In the genomic region with DNA sequence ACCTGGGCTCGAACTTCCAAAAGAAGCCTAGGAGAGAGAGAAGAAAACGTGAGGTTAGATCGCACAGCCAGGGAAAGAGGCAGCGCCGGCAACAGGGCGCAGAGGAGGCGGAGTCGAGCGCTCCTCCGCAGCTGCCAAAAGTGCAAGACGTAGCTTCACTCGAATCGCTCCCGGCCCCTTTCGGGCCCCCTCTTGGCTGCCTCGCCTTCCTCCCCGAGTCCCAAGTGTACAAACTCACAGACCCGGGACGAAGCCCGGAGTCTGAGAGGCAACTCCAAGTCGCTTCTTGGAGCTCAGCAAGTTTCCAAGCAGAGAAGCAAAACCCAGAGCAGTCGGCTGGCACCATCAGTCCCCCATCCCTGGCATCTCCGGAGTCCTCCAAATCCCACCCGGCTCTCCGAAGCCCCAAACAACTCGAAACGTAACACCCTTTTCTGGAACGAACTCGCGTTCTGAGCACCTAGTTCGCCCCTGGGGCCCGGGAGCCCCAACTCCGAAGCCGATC, we compare ENCODE assay signal across 8 cellular contexts. TPM values are rescaled to one million over a fixed set of nuclear protein-coding genes. Genes with fewer than 3 reads are reported as not detected.
A peak's percentile ranks its signal among the peaks of the same experiment; 100 is the strongest.
DNase-seq lines count a peak whose midpoint lies in the region; ATAC-seq, FAIRE-seq and TF ChIP-seq lines count a peak whose summit lies in the region.

No MANE protein-coding gene starts in this region.

- ATAC-seq in GM18508 (IDR thresholded peaks at IDR 0.05; ENCODE audit: insufficient read depth, unreplicated experiment) (peak; percentile 41), HG03175 (IDR thresholded peaks at IDR 0.05; ENCODE audit: unreplicated experiment) (peak; percentile 49), thoracic aorta (ENCODE audit: insufficient number of reproducible peaks, low FRiP score, low read depth) (peak; percentile 24)

- H3K79me2 ChIP-seq in neural progenitor cell (ENCODE audit: low read depth), result peaks cover 59% of the 10 kb centered on the region

- no peak overlapping the region for H2AFZ ChIP-seq in neural progenitor cell (replicated peaks)

- H3K9me3 Mint-ChIP-seq in neural progenitor cell, result no peaks in the 10 kb centered on the region

- peaks cover 38% of the 10 kb centered on the region for H4K20me1 ChIP-seq in neural progenitor cell (ENCODE audit: low read depth)

- H3K4me3 ChIP-seq in SJCRH30, result peak overlapping the region; percentile 98
- peak overlapping the region; percentile 98 for H3K4me3 ChIP-seq in neural progenitor cell
- peak overlapping the region; percentile 95 for H3K4me3 ChIP-seq in thoracic aorta

- peak overlapping the region; percentile 92 for H3K9ac ChIP-seq in neural progenitor cell

- no peaks in the 10 kb centered on the region for H3K9me3 ChIP-seq in SJCRH30 (replicated peaks)
- H3K9me3 ChIP-seq in neural progenitor cell (ENCODE audit: low read depth), result no peaks in the 10 kb centered on the region
- H3K9me3 ChIP-seq in thoracic aorta, result no peaks in the 10 kb centered on the region

- H3K27me3 ChIP-seq in SJCRH30 (no peaks in the 10 kb centered on the region), neural progenitor cell (peaks cover 22% of the 10 kb centered on the region), thoracic aorta (replicated peaks; ENCODE audit: insufficient read depth) (no peaks in the 10 kb centered on the region)

- no peaks in the 10 kb centered on the region for H3K4me1 ChIP-seq in SJCRH30
- H3K4me1 ChIP-seq in neural progenitor cell, result peaks cover 9% of the 10 kb centered on the region
- H3K4me1 ChIP-seq in thoracic aorta (ENCODE audit: control insufficient read depth in 1 of 2, low read depth in 2 of 2), result peaks cover 0 to 18% of the 10 kb centered on the region in 2 donors

- peaks cover 19% of the 10 kb centered on the region for H3K4me1 Mint-ChIP-seq in neural progenitor cell

- H3K36me3 ChIP-seq in SJCRH30 (peaks cover 28% of the 10 kb centered on the region), neural progenitor cell (peaks cover 19% of the 10 kb centered on the region), thoracic aorta (peaks cover 7% of the 10 kb centered on the region)

- H3F3A ChIP-seq in neural progenitor cell (ENCODE audit: low read depth), result peaks cover 9% of the 10 kb centered on the region

- H3K27ac ChIP-seq in SJCRH30 (no peak overlapping the region; the same call in 1 of the 2 replicates), neural progenitor cell (no peak overlapping the region), thoracic aorta (peak overlapping the region; percentile 77 to 82)

- H3K4me2 ChIP-seq in neural progenitor cell, result peak overlapping the region; percentile 93

- H3K27ac Mint-ChIP-seq in neural progenitor cell, result peak overlapping the region; percentile 55

- peaks cover 10% of the 10 kb centered on the region for H3K36me3 Mint-ChIP-seq in neural progenitor cell

- H3K4me3 Mint-ChIP-seq in neural progenitor cell, result peak overlapping the region; percentile 90

- DNase-seq in A172 (ENCODE audit: low spot score) (peak; percentile 46), SJCRH30 (peak; percentile 64 to 78), frontal cortex (ENCODE audit: low spot score in 2 of 2) (peak; percentile 45 to 48), neural progenitor cell (ENCODE audit: low spot score) (peak; percentile 78), thoracic aorta (ENCODE audit: low spot score) (no peak)
- peak; percentile 55 for DNase-seq in activated naive CD4-positive, alpha-beta T cell treated with Interleukin-2 at 50 U/mL for 16 hours

- peaks cover 3% of the 10 kb centered on the region for H3K27me3 Mint-ChIP-seq in neural progenitor cell (ENCODE audit: insufficient read depth, low read depth)

- FAIRE-seq in frontal cortex (lab: Jason Lieb, UNC), result no peak

- TF ChIP-seq CTCF in neural progenitor cell (IDR thresholded peaks at IDR 0.05), result no peak
- no peak for TF ChIP-seq CTCF in thoracic aorta (IDR thresholded peaks at IDR 0.05)

RNA-seq across cellular contexts. Expression of a gene that starts 1.2 kb away (rescaled TPM):
- 17.0 and 32.1 TPM in 2 replicates for total RNA-seq in A172 (2014; rRNA removed; shearing (Covaris generic))
- total RNA-seq in SJCRH30 (2014; rRNA removed; shearing (Covaris generic)), result 28.0 and 31.2 TPM in 2 replicates
- total RNA-seq in frontal cortex (52.2 TPM), neural progenitor cell (ENCODE audit: low replicate concordance) (66.2 and 106 TPM in 2 replicates), thoracic aorta (10 to 100 TPM; 15.4 to 39.4 TPM)

RNA-seq across cellular contexts. Expression of a gene that starts 41.3 kb away (rescaled TPM):
- total RNA-seq in A172 (2014; rRNA removed; shearing (Covaris generic)), result 16.4 and 34.4 TPM in 2 replicates
- 7.6 and 9.2 TPM in 2 replicates for total RNA-seq in SJCRH30 (2014; rRNA removed; shearing (Covaris generic))
- total RNA-seq in frontal cortex (2.0 TPM), neural progenitor cell (ENCODE audit: low replicate concordance) (18.6 and 39.3 TPM in 2 replicates), thoracic aorta (1 to 10 TPM; 5.1 to 8.8 TPM)

Comparison
In these comparisons a context has a peak if more than half of its experiments do, and no peak if none do; other contexts are left out.
1. H3K27ac ChIP-seq: peak in thoracic aorta (2 of 2); none in SJCRH30 (single experiment) and neural progenitor cell (single experiment).
2. Peak in every context shown above with its lines, with median percentiles within 50 percentile points of each other: ATAC-seq and H3K4me3 ChIP-seq.